11 cellular contexts compared by ENCODE assay signal in the genomic region with DNA sequence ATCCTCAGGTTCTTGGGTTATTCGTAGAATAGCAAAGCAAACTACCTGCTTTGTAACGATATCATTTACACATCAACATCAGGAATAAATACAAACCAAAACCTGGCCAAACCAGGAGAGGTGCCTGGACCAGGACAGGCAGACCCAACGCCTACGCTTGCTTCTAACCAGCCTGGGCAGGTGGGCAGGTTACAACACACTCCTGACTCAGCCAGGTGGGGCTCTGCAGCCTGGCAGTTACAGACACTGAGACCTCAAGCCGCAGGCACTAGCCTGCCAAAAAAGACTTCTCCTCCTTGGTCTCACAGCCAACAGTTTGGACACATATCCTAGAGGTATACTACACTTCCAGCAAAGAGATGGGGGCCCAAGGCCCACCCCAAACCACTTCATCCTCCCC. TPM values are rescaled to one million over a fixed set of nuclear protein-coding genes. Genes with fewer than 3 reads are reported as not detected.
DNase-seq lines count a peak whose midpoint lies in the region; ATAC-seq and TF ChIP-seq lines count a peak whose summit lies in the region.
"Had no signal": no experiment of that assay in that cellular context is flagged by ENCODE, and none has a peak within 500 bp of the region (broad histone marks: within the 10 kb centered on the region; RNA-seq: fewer than 3 reads in every experiment).

No MANE protein-coding gene starts in this region.

- H3K27me3 Mint-ChIP-seq in CD14-positive monocyte (ENCODE audit: low read depth in 3 of 3) = peaks cover 0 to under 1% (median 0%) of the 10 kb centered on the region in 3 donors

- peaks cover 99% of the 10 kb centered on the region for H3K79me2 ChIP-seq in OCI-LY3 (ENCODE audit: low read length)

- TF ChIP-seq CTCF in CD14-positive monocyte (IDR thresholded peaks at IDR 0.05) (no peak), OCI-LY3 (IDR thresholded peaks at IDR 0.05; ENCODE audit: low read depth, low read length) (no peak)

- intact Hi-C loops in CD14-positive monocyte (cut with micrococcal nuclease) = no loop called here

- no peak overlapping the region for H3K4me3 ChIP-seq in OCI-LY3 (ENCODE audit: low read length)

- peaks cover 86% of the 10 kb centered on the region for H3K4me1 Mint-ChIP-seq in CD14-positive monocyte

- H3K36me3 Mint-ChIP-seq in CD14-positive monocyte = peaks cover 10 to 23% of the 10 kb centered on the region in 2 donors

- peak overlapping the region; percentile 34 for H3K4me2 ChIP-seq in OCI-LY3 (ENCODE audit: low read length)

- H3K9ac ChIP-seq in OCI-LY3 (ENCODE audit: low read length) = no peak overlapping the region

- H3K4me1 ChIP-seq in OCI-LY3 (ENCODE audit: low read length) = peaks cover 28% of the 10 kb centered on the region

- peaks cover 0 to 2% (median 0%) of the 10 kb centered on the region in 7 donors for H3K9me3 Mint-ChIP-seq in CD14-positive monocyte

- DNase-seq in CD14-positive monocyte (ENCODE audit: low spot score) (no peak), islet precursor cell (peak; percentile 60), kidney glomerular epithelial cell (lab: John Stamatoyannopoulos, UW) (no peak), SK-N-DZ (ENCODE audit: low spot score) (no peak), NCI-H146 treated with DMSO at 0.1 percent for 48 hours (lab: John Stamatoyannopoulos, UW; ENCODE audit: unreplicated experiment) (no peak), SKM-1 treated with dmso at 0.1 percent for 144 hours (lab: John Stamatoyannopoulos, UW; ENCODE audit: unreplicated experiment) (no peak)
- DNase-seq: DMS153; stimulated activated naive CD4-positive, alpha-beta T cell treated with Interleukin-2 at 50 U/mL for 16 hours had no signal

- ATAC-seq in GM21390 (IDR thresholded peaks at IDR 0.05; ENCODE audit: unreplicated experiment) = peak; percentile 31
- ATAC-seq: Right ventricle myocardium inferior had no signal

- H3K36me3 ChIP-seq in OCI-LY3 (replicated peaks; ENCODE audit: low read depth, low read length) = peaks cover 11% of the 10 kb centered on the region

- no peak overlapping the region for H3K27ac ChIP-seq in OCI-LY3 (ENCODE audit: low read length)

- peak overlapping the region in 1 of 2 donors; percentile 65 for H3K4me3 Mint-ChIP-seq in CD14-positive monocyte

- H3K27ac Mint-ChIP-seq in CD14-positive monocyte = peak overlapping the region; percentile 31 to 83 (median 71)

- H3K27me3 ChIP-seq in OCI-LY3 (ENCODE audit: low read depth, low read length) = no peaks in the 10 kb centered on the region

- no peak overlapping the region for H2AFZ ChIP-seq in OCI-LY3 (ENCODE audit: low read depth, low read length)

- H4K20me1 ChIP-seq in OCI-LY3 (ENCODE audit: insufficient read depth, low read length) = peaks cover 99% of the 10 kb centered on the region

- no peaks in the 10 kb centered on the region for H3K9me3 ChIP-seq in OCI-LY3 (ENCODE audit: insufficient read depth, low read length)

RNA-seq across cellular contexts. Expression of a gene that starts 14.0 kb away (rescaled TPM):
- polyA plus RNA-seq in CD14-positive monocyte = 1 to 10 TPM; 3.2 to 5.4 TPM
- polyA plus RNA-seq in SK-N-DZ (2014; cell fraction: cytosol; rRNA removed) = 47.7 and 51.2 TPM in 2 replicates
- 95.8 and 176 TPM in 2 replicates for polyA plus RNA-seq in SK-N-DZ (2014; cell fraction: nucleus; rRNA removed)

RNA-seq across cellular contexts. Expression of a gene that starts 31.8 kb away (rescaled TPM):
- 10 to 100 TPM; 30.3 to 34.4 TPM for polyA plus RNA-seq in CD14-positive monocyte
- 297 and 335 TPM in 2 replicates for polyA plus RNA-seq in SK-N-DZ (2014; cell fraction: cytosol; rRNA removed)
- 713 and 807 TPM in 2 replicates for polyA plus RNA-seq in SK-N-DZ (2014; cell fraction: nucleus; rRNA removed)
